In the genomic region with DNA sequence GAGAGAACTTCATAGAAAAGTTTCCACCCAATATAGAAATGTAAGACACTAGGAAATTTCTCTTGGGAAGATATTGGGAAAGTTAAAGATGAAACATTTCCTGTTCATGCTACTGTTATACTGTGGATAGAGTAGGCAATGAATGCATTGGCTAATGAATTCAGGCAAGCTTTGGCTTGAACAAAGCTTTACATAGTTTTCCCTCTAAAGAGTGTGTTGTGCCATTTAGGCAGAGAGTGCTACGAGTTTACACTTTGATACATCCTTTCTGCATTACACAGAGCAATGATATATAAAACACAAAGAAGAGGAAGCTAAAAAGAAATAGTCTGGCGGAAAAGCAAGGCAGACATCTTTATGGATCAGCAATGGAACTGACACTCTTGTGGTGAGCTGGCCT, we compare ENCODE assay signal across 19 cellular contexts.
DNase-seq lines count a peak whose midpoint lies in the region; ATAC-seq, FAIRE-seq and TF ChIP-seq lines count a peak whose summit lies in the region.
"Had no signal": no experiment of that assay in that cellular context is flagged by ENCODE, and none has a peak within 500 bp of the region (broad histone marks: within the 10 kb centered on the region; RNA-seq: fewer than 3 reads in every experiment).

No MANE protein-coding gene starts in this region.

- no peak for TF ChIP-seq CTCF in RWPE1 (conservative IDR thresholded peaks at IDR 0.05; ENCODE audit: low read depth)
- TF ChIP-seq CTCF in bronchial epithelial cell (IDR thresholded peaks at IDR 0.05; ENCODE audit: insufficient read depth, low read length, severe bottlenecking): no peak
- TF ChIP-seq CTCF in D721Med (IDR thresholded peaks at IDR 0.05; ENCODE audit: insufficient read depth, missing control alignments): no peak

- no peaks in the 10 kb centered on the region for H3K27me3 ChIP-seq in bronchial epithelial cell (ENCODE audit: control insufficient read depth, insufficient read depth, low read length)
- H3K27me3 ChIP-seq: BLaER1 treated with 17β-estradiol and CSF1 and Interleukin-3, amounts not matched to agents 10 nM and 100 nM had no signal

- no peak for DNase-seq in RWPE1 (ENCODE audit: low spot score)
- peak; percentile 72 for DNase-seq in bronchial epithelial cell (ENCODE audit: low read depth)
- DNase-seq in epithelial cell of prostate (ENCODE audit: low read depth, low spot score): no peak
- DNase-seq in DMS 273 treated with DMSO at 0.1 percent for 48 hours (lab: John Stamatoyannopoulos, UW): no peak
- no peak for DNase-seq in D721Med (ENCODE audit: insufficient read length, low spot score)
- DNase-seq: AML-193; Calu3; CD4-positive, alpha-beta T cell; CD8-positive, alpha-beta T cell; DMS79 treated with DMSO at 0.1 percent for 48 hours; GF-D8 had no signal

- CTCF ChIA-PET in RWPE1 (lab: Yijun Ruan, JAX): interaction anchor here (0.7 kb wide), 1 partner anchor 879 kb away, joined by 3 read pairs; no protein-coding TSS in a partner anchor

- no peak for FAIRE-seq in bronchial epithelial cell (lab: Jason Lieb, UNC)
- no peak for FAIRE-seq in D721Med (lab: Jason Lieb, UNC)
- FAIRE-seq: A549, G401.6, GM12891, GM19239 had no signal

- ATAC-seq in HG03196 (IDR thresholded peaks at IDR 0.05; ENCODE audit: unreplicated experiment): no peak
- ATAC-seq: A549; CD8-positive, alpha-beta T cell had no signal

- H3K27ac ChIP-seq in RWPE1 (peak overlapping the region; percentile 53; the same call in 1 of the 2 replicates), epithelial cell of prostate (peak overlapping the region; percentile 60)
- H3K27ac ChIP-seq: 22Rv1; A549; BLaER1 treated with 17β-estradiol and CSF1 and Interleukin-3, amounts not matched to agents 10 nM and 100 nM; C4-2B had no signal

- no peaks in the 10 kb centered on the region for H3K36me3 ChIP-seq in bronchial epithelial cell (ENCODE audit: control insufficient read depth, insufficient read depth, low read length)
- H3K36me3 ChIP-seq: BLaER1 treated with 17β-estradiol and CSF1 and Interleukin-3, amounts not matched to agents 10 nM and 100 nM had no signal

- H3K4me3 ChIP-seq in bronchial epithelial cell (ENCODE audit: low read depth, low read length): no peak overlapping the region
- H3K4me3 ChIP-seq: A549; BLaER1 treated with 17β-estradiol and CSF1 and Interleukin-3, amounts not matched to agents 10 nM and 100 nM had no signal

- POLR2A ChIA-PET in RWPE1 (lab: Yijun Ruan, JAX; ENCODE audit: low non-redundant PET): no interaction called here
